In genomic region chr14:65278589-65278988, GRCh38 we compare ENCODE assay signal across 29 cellular contexts.
"Had no signal": no experiment of that assay in that cellular context is flagged by ENCODE, and none has a peak within 500 bp of the region (broad histone marks: within the 10 kb centered on the region; RNA-seq: fewer than 3 reads in every experiment).

No MANE protein-coding gene starts in this region.

- H3K27me3 ChIP-seq: body of pancreas had no signal

- H3K4me3 ChIP-seq: body of pancreas, coronary artery had no signal

- DNase-seq: activated CD4-positive, alpha-beta memory T cell treated with anti-CD3 and anti-CD28 coated beads, Interleukin-2, amount 10 ng/mL, durations not matched to agents 7 days and 5 days; activated CD4-positive, alpha-beta T cell treated with anti-CD3 and anti-CD28 coated beads for 1 hour; activated CD4-positive, alpha-beta T cell treated with anti-CD3 and anti-CD28 coated beads for 4 hours; activated CD4-positive, alpha-beta T cell treated with anti-CD3 and anti-CD28 coated beads, Interleukin-2, amount 10 ng/mL, durations not matched to agents 7 days and 5 days; activated CD4-positive, alpha-beta T cell treated with anti-CD3 and anti-CD28 coated beads, Interleukin-2, amount 50 U/mL, for 4 hours; activated CD8-positive, alpha-beta memory T cell treated with anti-CD3 and anti-CD28 coated beads, Interleukin-2, amount 50 U/mL, for 48 hours; activated gamma-delta T cell; activated naive CD4-positive, alpha-beta T cell; activated naive CD4-positive, alpha-beta T cell treated with anti-CD3 and anti-CD28 coated beads, Interleukin-2, amount 10 ng/mL, durations not matched to agents 7 days and 5 days; activated naive CD8-positive, alpha-beta T cell treated with anti-CD3 and anti-CD28 coated beads, Interleukin-2, amount 10 ng/mL, durations not matched to agents 7 days and 5 days; activated T-cell treated with anti-CD3 and anti-CD28 coated beads for 4 hours; activated T-cell treated with anti-CD3 and anti-CD28 coated beads, Interleukin-2, amount 50 U/mL, for 24 hours; activated T-cell treated with anti-CD3 and anti-CD28 coated beads, Interleukin-2, amount 50 U/mL, for 72 hours; aorta; body of pancreas; central memory CD4-positive, alpha-beta T cell; cerebellar nuclear complex; effector CD4-positive, alpha-beta T cell; effector memory CD8-positive, alpha-beta T cell; foreskin fibroblast; head of caudate nucleus; T-helper 1 cell; T-helper 17 cell; T1000 had no signal

- H3K4me3 Mint-ChIP-seq: activated CD4-positive, alpha-beta memory T cell treated with anti-CD3 and anti-CD28 coated beads, Interleukin-2, amount 10 ng/mL, durations not matched to agents 7 days and 5 days; activated CD4-positive, alpha-beta T cell treated with anti-CD3 and anti-CD28 coated beads, Interleukin-2, amount 10 ng/mL, durations not matched to agents 7 days and 5 days; activated naive CD4-positive, alpha-beta T cell treated with anti-CD3 and anti-CD28 coated beads, Interleukin-2, amount 10 ng/mL, durations not matched to agents 7 days and 5 days; activated naive CD8-positive, alpha-beta T cell treated with anti-CD3 and anti-CD28 coated beads, Interleukin-2, amount 10 ng/mL, durations not matched to agents 7 days and 5 days; activated T-cell treated with anti-CD3 and anti-CD28 coated beads, Interleukin-2, amount 50 U/mL, for 24 hours; activated T-cell treated with anti-CD3 and anti-CD28 coated beads, Interleukin-2, amount 50 U/mL, for 72 hours; dendritic cell treated with granulocyte-macrophage colony-stimulating factor and Interleukin-4, amounts not matched to agents 40 ng/mL and 50 ng/mL, for 4 days; effector memory CD8-positive, alpha-beta T cell; T-helper 17 cell; T-helper 2 cell treated with Interferon-gamma antibody and Interleukin-4, amounts not matched to agents 5 μg/mL and 100 μg/mL, for 36 hours had no signal

- H3K27ac ChIP-seq: body of pancreas, coronary artery, epithelial cell of prostate had no signal

- H3K36me3 Mint-ChIP-seq: activated naive CD4-positive, alpha-beta T cell treated with anti-CD3 and anti-CD28 coated beads, Interleukin-2, amount 50 U/mL, for 72 hours; activated naive CD8-positive, alpha-beta T cell treated with anti-CD3 and anti-CD28 coated beads, Interleukin-2, amount 10 ng/mL, durations not matched to agents 7 days and 5 days had no signal

- H3K27me3 Mint-ChIP-seq: activated CD4-positive, alpha-beta memory T cell treated with anti-CD3 and anti-CD28 coated beads, Interleukin-2, amount 10 ng/mL, durations not matched to agents 7 days and 5 days; activated CD4-positive, alpha-beta T cell treated with anti-CD3 and anti-CD28 coated beads, Interleukin-2, amount 10 ng/mL, durations not matched to agents 7 days and 5 days; activated naive CD8-positive, alpha-beta T cell treated with anti-CD3 and anti-CD28 coated beads, Interleukin-2, amount 10 ng/mL, durations not matched to agents 7 days and 5 days; activated T-cell treated with anti-CD3 and anti-CD28 coated beads, Interleukin-2, amount 50 U/mL, for 24 hours; effector memory CD8-positive, alpha-beta T cell; T-helper 17 cell had no signal

- H3K27ac Mint-ChIP-seq: activated CD4-positive, alpha-beta memory T cell treated with anti-CD3 and anti-CD28 coated beads, Interleukin-2, amount 10 ng/mL, durations not matched to agents 7 days and 5 days; activated CD4-positive, alpha-beta T cell treated with anti-CD3 and anti-CD28 coated beads, Interleukin-2, amount 10 ng/mL, durations not matched to agents 7 days and 5 days; activated naive CD4-positive, alpha-beta T cell treated with anti-CD3 and anti-CD28 coated beads, Interleukin-2, amount 10 ng/mL, durations not matched to agents 7 days and 5 days; activated naive CD4-positive, alpha-beta T cell treated with anti-CD3 and anti-CD28 coated beads, Interleukin-2, amount 50 U/mL, for 72 hours; activated naive CD8-positive, alpha-beta T cell treated with anti-CD3 and anti-CD28 coated beads, Interleukin-2, amount 10 ng/mL, durations not matched to agents 7 days and 5 days; activated T-cell treated with anti-CD3 and anti-CD28 coated beads, Interleukin-2, amount 50 U/mL, for 24 hours; activated T-cell treated with anti-CD3 and anti-CD28 coated beads, Interleukin-2, amount 50 U/mL, for 72 hours; dendritic cell treated with granulocyte-macrophage colony-stimulating factor and Interleukin-4, amounts not matched to agents 40 ng/mL and 50 ng/mL, for 4 days; effector memory CD8-positive, alpha-beta T cell; T-helper 17 cell; T-helper 2 cell treated with Interferon-gamma antibody and Interleukin-4, amounts not matched to agents 5 μg/mL and 100 μg/mL, for 36 hours had no signal

- H3K9me3 Mint-ChIP-seq: activated CD4-positive, alpha-beta memory T cell treated with anti-CD3 and anti-CD28 coated beads, Interleukin-2, amount 10 ng/mL, durations not matched to agents 7 days and 5 days; activated CD4-positive, alpha-beta T cell treated with anti-CD3 and anti-CD28 coated beads, Interleukin-2, amount 10 ng/mL, durations not matched to agents 7 days and 5 days; activated naive CD4-positive, alpha-beta T cell treated with anti-CD3 and anti-CD28 coated beads, Interleukin-2, amount 10 ng/mL, durations not matched to agents 7 days and 5 days; activated naive CD4-positive, alpha-beta T cell treated with anti-CD3 and anti-CD28 coated beads, Interleukin-2, amount 50 U/mL, for 72 hours; activated naive CD8-positive, alpha-beta T cell treated with anti-CD3 and anti-CD28 coated beads, Interleukin-2, amount 10 ng/mL, durations not matched to agents 7 days and 5 days; activated T-cell treated with anti-CD3 and anti-CD28 coated beads, Interleukin-2, amount 50 U/mL, for 24 hours; activated T-cell treated with anti-CD3 and anti-CD28 coated beads, Interleukin-2, amount 50 U/mL, for 72 hours; effector memory CD8-positive, alpha-beta T cell; T-helper 2 cell treated with Interferon-gamma antibody and Interleukin-4, amounts not matched to agents 5 μg/mL and 100 μg/mL, for 36 hours had no signal

- ATAC-seq: activated naive CD4-positive, alpha-beta T cell treated with anti-CD3 and anti-CD28 coated beads, Interleukin-2, amount 50 U/mL, for 72 hours; activated T-cell treated with anti-CD3 and anti-CD28 coated beads, Interleukin-2, amount 50 U/mL, for 72 hours; body of pancreas; effector memory CD8-positive, alpha-beta T cell; T-helper 17 cell had no signal
